In genomic region chr1:110964400-110964903, GRCh38 we compare ENCODE assay signal across 1 cellular context.
TF ChIP-seq lines count a peak whose summit lies in the region.

No MANE protein-coding gene starts in this region.

TF ChIP-seq in GM12878, 131 proteins besides CTCF, POLR2A, EP300 and RAD21 (continued from another document and continues in another):
- TF ChIP-seq CUX1 (IDR thresholded peaks at IDR 0.05; ENCODE audit: insufficient replicate concordance, low read depth, low read length) (no peak), ZBTB11 (CRISPR knock-in tag; IDR thresholded peaks at IDR 0.05) (no peak), MEF2A (IDR thresholded peaks at IDR 0.05; ENCODE audit: insufficient read depth, low read depth, low read length) (no peak), CHD1 (IDR thresholded peaks at IDR 0.05; ENCODE audit: low read depth, low read length) (no peak), NR2C2 (IDR thresholded peaks at IDR 0.05; ENCODE audit: borderline replicate concordance, control insufficient read depth, insufficient read length, low read depth) (no peak), KAT2A (conservative IDR thresholded peaks at IDR 0.05; ENCODE audit: control insufficient read depth, low read depth, low read length) (no peak), ZBTB40 (IDR thresholded peaks at IDR 0.05; ENCODE audit: borderline replicate concordance) (0 out of 2 replicates have a peak, but pooled peaks have one; percentile 5), ELK1 (IDR thresholded peaks at IDR 0.05; ENCODE audit: low read depth, low read length) (no peak), TAF1 (IDR thresholded peaks at IDR 0.05; ENCODE audit: borderline replicate concordance, low read depth, low read length) (no peak), RELB (IDR thresholded peaks at IDR 0.05; ENCODE audit: low read depth) (no peak), MXI1 (IDR thresholded peaks at IDR 0.05; ENCODE audit: low read depth, low read length) (no peak), MYC (IDR thresholded peaks at IDR 0.05; ENCODE audit: insufficient read depth, insufficient read length, insufficient replicate concordance, low read length, severe bottlenecking) (no peak), NKRF (conservative IDR thresholded peaks at IDR 0.05) (no peak), SKIL (IDR thresholded peaks at IDR 0.05; ENCODE audit: low read depth, poor library complexity, severe bottlenecking) (peak; percentile 2), PAX8 (IDR thresholded peaks at IDR 0.05) (0 out of 2 replicates have a peak, but pooled peaks have one; percentile 25), MYB (IDR thresholded peaks at IDR 0.05; ENCODE audit: borderline replicate concordance, low read depth, low read length) (no peak), CBX5 (IDR thresholded peaks at IDR 0.05; ENCODE audit: low read depth) (no peak), IKZF2 (IDR thresholded peaks at IDR 0.05) (0 out of 4 replicates have a peak, but pooled peaks of 1 of the 2 experiments have one; percentile 20), ZNF274 (IDR thresholded peaks at IDR 0.05; ENCODE audit: insufficient read depth, insufficient read length) (no peak), RB1 (IDR thresholded peaks at IDR 0.05; ENCODE audit: borderline replicate concordance) (0 out of 2 replicates have a peak, but pooled peaks have one; percentile 31), BCL11A (IDR thresholded peaks at IDR 0.05; ENCODE audit: low read depth, low read length) (no peak), BRCA1 (IDR thresholded peaks at IDR 0.05; ENCODE audit: low read depth, low read length) (no peak), MLLT1 (IDR thresholded peaks at IDR 0.05) (peak; percentile 86), RAD51 (IDR thresholded peaks at IDR 0.05) (peak; percentile 17; the same call in 1 of the 2 replicates), TCF7 (IDR thresholded peaks at IDR 0.05; ENCODE audit: borderline replicate concordance) (no peak), ASH2L (IDR thresholded peaks at IDR 0.05; ENCODE audit: borderline replicate concordance, low read depth) (no peak), IRF3 (IDR thresholded peaks at IDR 0.05) (no peak)
